In the genomic region with DNA sequence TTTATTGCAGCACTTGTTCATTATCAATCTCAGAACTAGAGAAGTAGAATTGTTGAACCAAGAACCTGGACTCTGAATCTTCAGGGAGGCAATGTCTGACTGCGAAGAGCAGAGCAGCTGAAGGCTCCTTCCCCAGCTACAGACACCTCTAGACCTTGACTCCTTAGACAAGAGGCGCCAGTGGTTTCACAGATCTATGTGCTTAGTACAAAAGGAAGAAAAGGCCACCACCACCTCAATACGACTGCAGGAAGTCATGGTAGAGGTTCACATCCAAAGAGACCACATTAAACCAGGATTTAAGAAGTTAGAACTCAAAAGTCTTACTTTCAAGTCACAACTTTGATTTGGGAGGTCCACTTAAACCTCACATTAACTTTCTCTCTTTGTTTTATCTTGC, we compare ENCODE assay signal across 27 cellular contexts.
"Had no signal": no experiment of that assay in that cellular context is flagged by ENCODE, and none has a peak within 500 bp of the region (broad histone marks: within the 10 kb centered on the region; RNA-seq: fewer than 3 reads in every experiment).

No MANE protein-coding gene starts in this region.

- H3K4me1 Mint-ChIP-seq: nephron had no signal

- H3K79me2 ChIP-seq: hepatocyte had no signal

- H3K4me1 ChIP-seq: gastroesophageal sphincter, spleen, stomach, thyroid gland, upper lobe of left lung, vagina had no signal

- H3K4me3 ChIP-seq: gastroesophageal sphincter, hepatocyte, mucosa of descending colon, spleen, stomach, thyroid gland, upper lobe of left lung, vagina had no signal

- DNase-seq: activated CD4-positive, alpha-beta memory T cell treated with anti-CD3 and anti-CD28 coated beads for 36 hours; activated CD4-positive, alpha-beta T cell treated with anti-CD3 and anti-CD28 coated beads for 4 hours; activated naive CD4-positive, alpha-beta T cell treated with anti-CD3 and anti-CD28 coated beads for 36 hours; activated naive CD8-positive, alpha-beta T cell treated with anti-CD3 and anti-CD28 coated beads, Interleukin-2, amount 50 U/mL, for 24 hours; activated T-cell treated with anti-CD3 and anti-CD28 coated beads, Interleukin-2, amount 50 U/mL, for 48 hours; amygdala; caudate nucleus; cortex of kidney; effector memory CD8-positive, alpha-beta T cell; erythroblast; left cardiac atrium; left ventricle myocardium superior; mucosa of descending colon; posterior cingulate gyrus; right cardiac atrium; spleen; stimulated activated CD4-positive, alpha-beta T cell treated with anti-CD3 and anti-CD28 coated beads, Interleukin-2, amount 100 ng/mL, for 48 hours; stomach; T-helper 9 cell; thyroid gland; upper lobe of left lung had no signal

- H3K27ac Mint-ChIP-seq: activated CD4-positive, alpha-beta memory T cell treated with anti-CD3 and anti-CD28 coated beads for 36 hours; activated naive CD4-positive, alpha-beta T cell treated with anti-CD3 and anti-CD28 coated beads for 36 hours; activated naive CD8-positive, alpha-beta T cell treated with anti-CD3 and anti-CD28 coated beads, Interleukin-2, amount 50 U/mL, for 24 hours; effector memory CD8-positive, alpha-beta T cell; nephron; T-helper 1 cell treated with Interleukin-12 subunit alpha and Interleukin-12 subunit beta and Interleukin-4 antibody, amounts not matched to agents 30 μg/mL and 1 μg/mL, for 36 hours had no signal

- H3K4me3 Mint-ChIP-seq: activated CD4-positive, alpha-beta memory T cell treated with anti-CD3 and anti-CD28 coated beads for 36 hours; activated naive CD4-positive, alpha-beta T cell treated with anti-CD3 and anti-CD28 coated beads for 36 hours; activated naive CD8-positive, alpha-beta T cell treated with anti-CD3 and anti-CD28 coated beads, Interleukin-2, amount 50 U/mL, for 24 hours; effector memory CD8-positive, alpha-beta T cell; nephron; T-helper 1 cell treated with Interleukin-12 subunit alpha and Interleukin-12 subunit beta and Interleukin-4 antibody, amounts not matched to agents 30 μg/mL and 1 μg/mL, for 36 hours had no signal

- H3K36me3 Mint-ChIP-seq: activated CD4-positive, alpha-beta memory T cell treated with anti-CD3 and anti-CD28 coated beads for 36 hours had no signal

- H3K4me2 ChIP-seq: hepatocyte had no signal

- H3K27me3 Mint-ChIP-seq: activated CD4-positive, alpha-beta memory T cell treated with anti-CD3 and anti-CD28 coated beads for 36 hours; activated naive CD8-positive, alpha-beta T cell treated with anti-CD3 and anti-CD28 coated beads, Interleukin-2, amount 50 U/mL, for 24 hours; effector memory CD8-positive, alpha-beta T cell had no signal

- H2AFZ ChIP-seq: hepatocyte had no signal

- H3K9me3 ChIP-seq: gastroesophageal sphincter, mucosa of descending colon, spleen, stomach, thyroid gland, upper lobe of left lung, vagina had no signal

- H3K27ac ChIP-seq: gastroesophageal sphincter, hepatocyte, spleen, stomach, thyroid gland, upper lobe of left lung, vagina, VCaP had no signal

- H3K9me3 Mint-ChIP-seq: activated CD4-positive, alpha-beta memory T cell treated with anti-CD3 and anti-CD28 coated beads for 36 hours; activated naive CD4-positive, alpha-beta T cell treated with anti-CD3 and anti-CD28 coated beads for 36 hours; activated naive CD8-positive, alpha-beta T cell treated with anti-CD3 and anti-CD28 coated beads, Interleukin-2, amount 50 U/mL, for 24 hours; effector memory CD8-positive, alpha-beta T cell; nephron; T-helper 1 cell treated with Interleukin-12 subunit alpha and Interleukin-12 subunit beta and Interleukin-4 antibody, amounts not matched to agents 30 μg/mL and 1 μg/mL, for 36 hours had no signal

- H3K27me3 ChIP-seq: gastroesophageal sphincter, hepatocyte, spleen, stomach, thyroid gland, upper lobe of left lung, vagina had no signal

- H3K36me3 ChIP-seq: gastroesophageal sphincter, spleen, stomach, thyroid gland, upper lobe of left lung, vagina had no signal

- ATAC-seq: activated naive CD8-positive, alpha-beta T cell treated with anti-CD3 and anti-CD28 coated beads, Interleukin-2, amount 50 U/mL, for 24 hours; effector memory CD8-positive, alpha-beta T cell; gastroesophageal sphincter; left cardiac atrium; left ventricle myocardium superior; mucosa of descending colon; right cardiac atrium had no signal
